ENCODE assay signal across 8 cellular contexts in genomic region chr1:1000357-1001056, GRCh38. TPM values are rescaled to one million over a fixed set of nuclear protein-coding genes. Genes with fewer than 3 reads are reported as not detected.
DNase-seq lines count a peak whose midpoint lies in the region; ATAC-seq, FAIRE-seq and TF ChIP-seq lines count a peak whose summit lies in the region.

No MANE protein-coding gene starts in this region.

- peaks cover 0 to 4% (median 0%) of the 10 kb centered on the region in 3 donors for H3K36me3 Mint-ChIP-seq in immature natural killer cell

- H3K9ac ChIP-seq in HUES64 (ENCODE audit: low read depth, low read length): peak overlapping the region; percentile 73

- in situ Hi-C loops in T47D (cut with HindIII; ENCODE audit: low pct_unique_long_range_greater_than_20kb, low sequenced_read_pairs): no loop called here

- TF ChIP-seq CTCF in VCaP (conservative IDR thresholded peaks at IDR 0.05) (no peak), spleen (IDR thresholded peaks at IDR 0.05 in 8 of 11, conservative IDR thresholded peaks at IDR 0.05 in 3 of 11) (no peak)

- H3K27me3 ChIP-seq in HUES64 (ENCODE audit: insufficient read depth, low read length): peaks cover 76% of the 10 kb centered on the region
- peaks cover 6 to 100% (median 79%) of the 10 kb centered on the region in 7 donors for H3K27me3 ChIP-seq in spleen (replicated peaks in 1 of 7)

- H3K36me3 ChIP-seq in HUES64 (ENCODE audit: insufficient read depth, low read length) (no peaks in the 10 kb centered on the region), spleen (peaks cover 0 to 5% (median 0%) of the 10 kb centered on the region in 6 donors)

- H3K4me1 Mint-ChIP-seq in immature natural killer cell: peaks cover 17 to 18% of the 10 kb centered on the region in 2 donors

- H3K4me1 ChIP-seq in HUES64 (ENCODE audit: insufficient read depth, low read length) (peaks cover 18% of the 10 kb centered on the region), spleen (peaks cover 5 to 86% (median 60%) of the 10 kb centered on the region in 6 donors)

- intact Hi-C loops in spleen (cut with DNase I; ENCODE audit: low total_unique reads): no loop called here

- peak; percentile 81 for FAIRE-seq in G401.6 (lab: Jason Lieb, UNC)

- H3K27ac ChIP-seq in HUES64 (ENCODE audit: low read depth, low read length) (peak overlapping the region; percentile 84; the same call in 1 of the 2 replicates), VCaP (peak overlapping the region; percentile 95), spleen (peak overlapping the region; percentile 74 to 93 (median 89))

- H3K9me3 Mint-ChIP-seq in immature natural killer cell: peaks cover 0 to 2% (median 0%) of the 10 kb centered on the region in 6 donors

- peak overlapping the region; percentile 66 to 85 (median 77) for H3K4me3 Mint-ChIP-seq in immature natural killer cell

- H3K9me3 ChIP-seq in HUES64 (ENCODE audit: insufficient read depth, low read depth, low read length) (no peaks in the 10 kb centered on the region), spleen (no peaks in the 10 kb centered on the region)

- no peak for ATAC-seq in GM19467 (IDR thresholded peaks at IDR 0.05; ENCODE audit: unreplicated experiment)
- no peak for ATAC-seq in HG03175 (IDR thresholded peaks at IDR 0.05; ENCODE audit: unreplicated experiment)

- peak overlapping the region in 5 of 6 donors; percentile 89 to 94 (median 92) for H3K27ac Mint-ChIP-seq in immature natural killer cell

- peaks cover 13 to 26% (median 20%) of the 10 kb centered on the region in 3 donors for H3K27me3 Mint-ChIP-seq in immature natural killer cell (ENCODE audit: low read depth in 3 of 3)

- peak; percentile 81 to 88 for DNase-seq in T47D (ENCODE audit: low read depth in 1 of 2, low spot score in 1 of 2)
- peak; percentile 75 to 77 (median 76) for DNase-seq in immature natural killer cell
- DNase-seq in spleen: peak; percentile 81

- peak overlapping the region; percentile 61 for H3K4me3 ChIP-seq in HUES64 (ENCODE audit: low read length)
- peak overlapping the region; percentile 38 to 79 (median 53) for H3K4me3 ChIP-seq in spleen

- 2% methylated on average over 75 of the region's 75 CpGs for WGBS in HUES64
- whole genome bisulfite sequencing in spleen, 5 donors: 1 to 2% (median 2%) methylated on average over 25 to 75 of the region's 75 CpGs

- no peak for TF ChIP-seq POLR2A in spleen (IDR thresholded peaks at IDR 0.05)

RNA-seq across cellular contexts. Expression of gene HES4, which starts 0.6 kb away (rescaled TPM):
- polyA plus RNA-seq in HUES64 (2013, experiment 1 of 2): 3.7 TPM
- 4.8 TPM for polyA plus RNA-seq in HUES64 (2013, experiment 2 of 2)
- polyA plus RNA-seq in immature natural killer cell (1 to 10 TPM; 2.3 to 7.7 (median 2.4) TPM), spleen (10 to 100 TPM; 20.8 to 64.3 (median 27.8) TPM)
- total RNA-seq in spleen: 10 to 100 TPM in 5 of 7 donors, 1 to 10 TPM in 2; 3.8 to 39.0 (median 15.4) TPM

RNA-seq across cellular contexts. Expression of gene ISG15, which starts 12.8 kb away (rescaled TPM):
- 24.5 TPM for polyA plus RNA-seq in HUES64 (2013, experiment 1 of 2)
- 29.7 TPM for polyA plus RNA-seq in HUES64 (2013, experiment 2 of 2)
- polyA plus RNA-seq in immature natural killer cell (100 to 1,000 TPM; 304 to 360 (median 354) TPM), spleen (100 to 1,000 TPM; 131 to 230 (median 163) TPM)
- 10 to 100 TPM; 23.3 to 93.8 (median 51.0) TPM for total RNA-seq in spleen

RNA-seq across cellular contexts. Expression of gene PERM1, which starts 18.6 kb away (rescaled TPM):
- not detected for polyA plus RNA-seq in HUES64 (2013, experiment 1 of 2)
- not detected for polyA plus RNA-seq in HUES64 (2013, experiment 2 of 2)
- polyA plus RNA-seq in immature natural killer cell: not detected
- under 1 TPM in 3 of 7 donors, not detected in 4; 0.39 to 0.85 (median 0.60) TPM for total RNA-seq in spleen
- under 1 TPM; 0.20 to 0.80 (median 0.21) TPM for polyA plus RNA-seq in spleen

RNA-seq across cellular contexts. Expression of gene AGRN, which starts 19.4 kb away (rescaled TPM):
- polyA plus RNA-seq in HUES64 (2013, experiment 1 of 2): 58.7 TPM
- polyA plus RNA-seq in HUES64 (2013, experiment 2 of 2): 72.3 TPM
- under 1 TPM in 1 of 3 donors, not detected in 2; 0.87 TPM for polyA plus RNA-seq in immature natural killer cell
- total RNA-seq in spleen: 10 to 100 TPM; 10.6 to 27.2 (median 16.9) TPM
- 10 to 100 TPM in 1 of 3 donors, 1 to 10 TPM in 2; 4.6 to 16.3 (median 5.6) TPM for polyA plus RNA-seq in spleen

RNA-seq across cellular contexts. Expression of gene PLEKHN1, which starts 34.2 kb away (rescaled TPM):
- polyA plus RNA-seq in HUES64 (2013, experiment 1 of 2): 0.10 TPM
- polyA plus RNA-seq in HUES64 (2013, experiment 2 of 2): 0.38 TPM
- polyA plus RNA-seq in immature natural killer cell (1 to 10 TPM in 1 of 3 donors, under 1 TPM in 2; 0.14 to 2.2 (median 0.68) TPM), spleen (under 1 TPM; 0.17 to 0.80 (median 0.63) TPM)
- total RNA-seq in spleen: 1 to 10 TPM in 5 of 7 donors, under 1 TPM in 2; 0.65 to 2.2 (median 1.1) TPM
